ENCODE assay signal across 24 cellular contexts in genomic region chr2:44639399-44639798, GRCh38.
"Had no signal": no experiment of that assay in that cellular context is flagged by ENCODE, and none has a peak within 500 bp of the region (broad histone marks: within the 10 kb centered on the region; RNA-seq: fewer than 3 reads in every experiment).

No MANE protein-coding gene starts in this region.

- H3K36me3 ChIP-seq: colonic mucosa, esophagus squamous epithelium, gastrocnemius medialis, heart right ventricle, left lung, lower lobe of right lung had no signal

- H3K27ac ChIP-seq: colonic mucosa, epithelial cell of prostate, esophagus squamous epithelium, gastrocnemius medialis, left lung, lower lobe of right lung had no signal

- DNase-seq: colonic mucosa; cortex of kidney; effector CD8-positive, alpha-beta T cell; effector memory CD8-positive, alpha-beta T cell; esophagus squamous epithelium; foreskin fibroblast; foreskin melanocyte; gastrocnemius medialis; glutamatergic neuron; head of caudate nucleus; hippocampal formation; left cardiac atrium; left lung; lower lobe of right lung; mesenchymal stem cell; mucosa of descending colon; naive B cell; naive thymus-derived CD8-positive, alpha-beta T cell had no signal

- H3K4me3 ChIP-seq: colonic mucosa, esophagus squamous epithelium, gastrocnemius medialis, heart right ventricle, left lung, lower lobe of right lung, mucosa of descending colon had no signal

- H3K4me1 ChIP-seq: colonic mucosa, esophagus squamous epithelium, gastrocnemius medialis, left lung, lower lobe of right lung had no signal

- ATAC-seq: effector memory CD8-positive, alpha-beta T cell; esophagus mucosa; gastrocnemius medialis; left lung; lower lobe of right lung; mucosa of descending colon; naive thymus-derived CD8-positive, alpha-beta T cell had no signal

- H3K9me3 ChIP-seq: colonic mucosa, esophagus squamous epithelium, gastrocnemius medialis, mucosa of descending colon had no signal

- H3K27me3 ChIP-seq: colonic mucosa, esophagus squamous epithelium, gastrocnemius medialis, heart right ventricle, left lung had no signal

- FAIRE-seq: endometrium, islet of Langerhans, keratinocyte had no signal
